Comparison of ENCODE assay signal across 30 cellular contexts in genomic region chr16:62620259-62620658, GRCh38.
"Had no signal": no experiment of that assay in that cellular context is flagged by ENCODE, and none has a peak within 500 bp of the region (broad histone marks: within the 10 kb centered on the region; RNA-seq: fewer than 3 reads in every experiment).

No MANE protein-coding gene starts in this region.

- H3K27ac ChIP-seq: adrenal gland, cardiac muscle cell, VCaP had no signal

- H3K9me3 ChIP-seq: adrenal gland had no signal

- H3K4me3 ChIP-seq: adrenal gland, cardiac muscle cell had no signal

- DNase-seq: activated B cell treated with CpG ODN at 0.5 μM for 24 hours; activated CD4-positive, alpha-beta memory T cell treated with anti-CD3 and anti-CD28 coated beads for 36 hours; activated CD4-positive, alpha-beta T cell treated with anti-CD3 and anti-CD28 coated beads for 4 hours; activated CD4-positive, alpha-beta T cell treated with anti-CD3 and anti-CD28 coated beads, Interleukin-2, amount 10 ng/mL, durations not matched to agents 24 days and 14 days; activated CD4-positive, alpha-beta T cell treated with anti-CD3 and anti-CD28 coated beads, Interleukin-2, amount 50 U/mL, for 1 hour; activated CD4-positive, alpha-beta T cell treated with anti-CD3 and anti-CD28 coated beads, Interleukin-2, amount 50 U/mL, for 4 hours; activated CD4-positive, CD25-positive, alpha-beta regulatory T cell treated with anti-CD3 and anti-CD28 coated beads, Interleukin-2, amount 50 U/mL, for 72 hours; activated CD8-positive, alpha-beta memory T cell treated with anti-CD3 and anti-CD28 coated beads, Interleukin-2, amount 50 U/mL, for 4 hours; activated CD8-positive, alpha-beta T cell treated with anti-CD3 and anti-CD28 coated beads for 36 hours; activated effector memory CD4-positive, alpha-beta T cell treated with anti-CD3 and anti-CD28 coated beads, Interleukin-2, amount 50 U/mL, for 16 hours; activated gamma-delta T cell treated with Interleukin-2 at 50 U/mL for 16 hours; activated naive CD4-positive, alpha-beta T cell; activated naive CD4-positive, alpha-beta T cell treated with anti-CD3 and anti-CD28 coated beads for 36 hours; activated naive CD4-positive, alpha-beta T cell treated with anti-CD3 and anti-CD28 coated beads, Interleukin-2, amount 50 U/mL, for 16 hours; activated naive CD8-positive, alpha-beta T cell treated with anti-CD3 and anti-CD28 coated beads for 36 hours; activated T-cell treated with anti-CD3 and anti-CD28 coated beads for 4 hours; activated T-cell treated with anti-CD3 and anti-CD28 coated beads, Interleukin-2, amount 50 U/mL, for 1 hour; activated T-cell treated with anti-CD3 and anti-CD28 coated beads, Interleukin-2, amount 50 U/mL, for 4 hours; activated T-cell treated with anti-CD3 and anti-CD28 coated beads, Interleukin-2, amount 50 U/mL, for 72 hours; adrenal gland; amniotic stem cell; aorta; central memory CD4-positive, alpha-beta T cell; T-helper 1 cell; T-helper 2 cell; T-helper 9 cell had no signal

- H3K36me3 ChIP-seq: adrenal gland, cardiac muscle cell had no signal

- H3K27me3 ChIP-seq: adrenal gland, cardiac muscle cell had no signal

- ATAC-seq: activated CD8-positive, alpha-beta T cell treated with anti-CD3 and anti-CD28 coated beads for 36 hours; activated naive CD4-positive, alpha-beta T cell treated with anti-CD3 and anti-CD28 coated beads, Interleukin-2, amount 50 U/mL, for 72 hours; activated T-cell treated with anti-CD3 and anti-CD28 coated beads, Interleukin-2, amount 50 U/mL, for 4 hours; activated T-cell treated with anti-CD3 and anti-CD28 coated beads, Interleukin-2, amount 50 U/mL, for 72 hours; activated T-helper 17 cell treated with anti-CD3 and anti-CD28 coated beads, Interleukin-2, amount 50 U/mL, for 72 hours had no signal

- H3K4me1 ChIP-seq: adrenal gland had no signal
